17 cellular contexts compared by ENCODE assay signal in genomic region chr7:19209297-19209696, GRCh38.
DNase-seq lines count a peak whose midpoint lies in the region; ATAC-seq lines count a peak whose summit lies in the region.
"Had no signal": no experiment of that assay in that cellular context is flagged by ENCODE, and none has a peak within 500 bp of the region (broad histone marks: within the 10 kb centered on the region; RNA-seq: fewer than 3 reads in every experiment).

No MANE protein-coding gene starts in this region.

- H2BK120ac ChIP-seq in mesenchymal stem cell (ENCODE audit: low read depth, low read length), result no peak overlapping the region
- no peak overlapping the region for H2BK120ac ChIP-seq in mesendoderm (ENCODE audit: low read depth, low read length)

- no peak overlapping the region for H3K27ac ChIP-seq in ACC112 (ENCODE audit: low read depth, low read length)
- H3K27ac ChIP-seq in mesenchymal stem cell (ENCODE audit: low read length, poor library complexity, severe bottlenecking), result no peak overlapping the region
- no peak overlapping the region for H3K27ac ChIP-seq in mesendoderm (ENCODE audit: low read depth, low read length)
- H3K27ac ChIP-seq: C4-2B had no signal

- no peak overlapping the region for H3K4me3 ChIP-seq in ACC112 (ENCODE audit: low read depth, low read length)
- no peak overlapping the region for H3K4me3 ChIP-seq in Jurkat, Clone E6-1 (ENCODE audit: low read length)
- H3K4me3 ChIP-seq in mesenchymal stem cell (ENCODE audit: insufficient read depth in 1 of 2, low read depth in 1 of 2, low read length in 2 of 2), result no peak overlapping the region
- H3K4me3 ChIP-seq in mesendoderm (ENCODE audit: low read length), result no peak overlapping the region

- H2BK12ac ChIP-seq in mesenchymal stem cell (ENCODE audit: low read length in 2 of 2), result no peak overlapping the region

- no peak overlapping the region for H4K91ac ChIP-seq in mesenchymal stem cell (ENCODE audit: low read length)

- H3K79me2 ChIP-seq in ACC112 (ENCODE audit: control insufficient read depth, insufficient read depth, low read length, unreplicated experiment) (no peaks in the 10 kb centered on the region), mesendoderm (ENCODE audit: control insufficient read depth, insufficient read depth, low read length) (no peaks in the 10 kb centered on the region)

- H3K79me1 ChIP-seq in mesenchymal stem cell (replicated peaks; ENCODE audit: low read length, poor library complexity, severe bottlenecking), result no peaks in the 10 kb centered on the region
- no peaks in the 10 kb centered on the region for H3K79me1 ChIP-seq in mesendoderm (ENCODE audit: low read length)

- H2AFZ ChIP-seq in ACC112 (ENCODE audit: low read length, unreplicated experiment) (peak overlapping the region; percentile 22), mesenchymal stem cell (ENCODE audit: low read depth, low read length) (no peak overlapping the region)

- ATAC-seq in GM19467 (IDR thresholded peaks at IDR 0.05; ENCODE audit: unreplicated experiment), result no peak
- ATAC-seq: HepG2 had no signal

- H3K14ac ChIP-seq in mesenchymal stem cell (ENCODE audit: low read length in 2 of 2), result no peak overlapping the region

- no peak overlapping the region for H4K5ac ChIP-seq in mesendoderm (ENCODE audit: low read length)

- no peak overlapping the region for H4K8ac ChIP-seq in mesenchymal stem cell (ENCODE audit: low read length)
- no peak overlapping the region for H4K8ac ChIP-seq in mesendoderm (ENCODE audit: low read depth, low read length)

- no peaks in the 10 kb centered on the region for H3K9me3 ChIP-seq in mesenchymal stem cell (ENCODE audit: control insufficient read depth, low read length)
- H3K9me3 ChIP-seq: Caco-2 had no signal

- H2BK15ac ChIP-seq in mesenchymal stem cell (ENCODE audit: low read depth, poor library complexity, severe bottlenecking) (no peak overlapping the region), mesendoderm (replicated peaks; ENCODE audit: low read depth) (no peak overlapping the region)

- H3K56ac ChIP-seq in mesendoderm (ENCODE audit: low read length), result no peak overlapping the region

- WGBS in mesenchymal stem cell, result no CpG with 5 or more reads among the region's 1 CpG
- WGBS in mesendoderm (ENCODE audit: extremely low coverage, insufficient coverage, low lambda C conversion rate), result no CpG with 5 or more reads among the region's 1 CpG

- no peak overlapping the region for H3K4ac ChIP-seq in mesenchymal stem cell (ENCODE audit: low read depth in 1 of 2, low read length in 2 of 2)
- no peak overlapping the region for H3K4ac ChIP-seq in mesendoderm (ENCODE audit: low read depth, low read length)

- H3K36me3 ChIP-seq in ACC112 (ENCODE audit: insufficient read depth, low read length) (no peaks in the 10 kb centered on the region), mesenchymal stem cell (ENCODE audit: control insufficient read depth in 1 of 2, insufficient read depth in 2 of 2, low read depth in 1 of 2, low read length in 2 of 2) (no peaks in the 10 kb centered on the region), mesendoderm (ENCODE audit: control insufficient read depth, insufficient read depth, low read length) (no peaks in the 10 kb centered on the region)

- H3K4me1 ChIP-seq in ACC112 (ENCODE audit: control insufficient read depth, insufficient read depth, low read length, unreplicated experiment), result no peaks in the 10 kb centered on the region
- no peaks in the 10 kb centered on the region for H3K4me1 ChIP-seq in mesenchymal stem cell (ENCODE audit: control insufficient read depth, insufficient read depth, low read depth, low read length)
- no peaks in the 10 kb centered on the region for H3K4me1 ChIP-seq in mesendoderm (ENCODE audit: control insufficient read depth, low read depth, low read length)
- H3K4me1 ChIP-seq: Caco-2 had no signal

- H2AK5ac ChIP-seq in mesenchymal stem cell (ENCODE audit: low read length, severe bottlenecking) (no peak overlapping the region), mesendoderm (ENCODE audit: low read length) (no peak overlapping the region)

- H2BK5ac ChIP-seq in mesenchymal stem cell (ENCODE audit: low read depth, low read length, poor library complexity, severe bottlenecking), result no peak overlapping the region
- no peak overlapping the region for H2BK5ac ChIP-seq in mesendoderm (ENCODE audit: low read length)

- no peak overlapping the region for H3K18ac ChIP-seq in mesenchymal stem cell (ENCODE audit: low read depth in 1 of 2, low read length in 2 of 2)
- H3K18ac ChIP-seq in mesendoderm (ENCODE audit: low read length), result no peak overlapping the region

- H3K4me2 ChIP-seq in mesenchymal stem cell (ENCODE audit: low read length, poor library complexity, severe bottlenecking) (no peak overlapping the region), mesendoderm (ENCODE audit: low read length) (no peak overlapping the region)

- peak; percentile 55 for DNase-seq in Jurkat, Clone E6-1 (ENCODE audit: low read depth, low spot score)
- DNase-seq in SW480 (ENCODE audit: low spot score) (peak; percentile 35), mesenchymal stem cell (peak; percentile 6), mesendoderm (no peak), SHP77 (lab: John Stamatoyannopoulos, UW) (no peak)
- DNase-seq in activated naive CD4-positive, alpha-beta T cell treated with anti-CD3 and anti-CD28 coated beads, Interleukin-2, amount 50 U/mL, for 16 hours, result no peak
- DNase-seq: ACHN; AML-193; Caco-2; CD4-positive, alpha-beta T cell; DMS79; GF-D8; H9 had no signal

- H3K23ac ChIP-seq in mesenchymal stem cell (ENCODE audit: low read length in 2 of 2) (no peak overlapping the region), mesendoderm (ENCODE audit: low read length) (no peak overlapping the region)

- no peaks in the 10 kb centered on the region for H3K27me3 ChIP-seq in ACC112 (ENCODE audit: insufficient read depth, low read length)
- H3K27me3 ChIP-seq in mesenchymal stem cell (ENCODE audit: control insufficient read depth in 1 of 2, insufficient read depth in 1 of 2, low read length in 2 of 2), result no peaks in the 10 kb centered on the region
- H3K27me3 ChIP-seq in mesendoderm (ENCODE audit: insufficient read depth, low read length, poor library complexity), result no peaks in the 10 kb centered on the region

- H3K9ac ChIP-seq in mesenchymal stem cell (ENCODE audit: low read length) (no peak overlapping the region), mesendoderm (ENCODE audit: low read length) (no peak overlapping the region)

Comparison
In these comparisons a context has a peak if more than half of its experiments do, and no peak if none do; other contexts are left out.
1. DNase-seq: peak in Jurkat, Clone E6-1 (single experiment), SW480 (single experiment) and mesenchymal stem cell (single experiment); none in mesendoderm (single experiment), SHP77 (0 of 2) and activated naive CD4-positive, alpha-beta T cell treated with anti-CD3 and anti-CD28 coated beads, Interleukin-2, amount 50 U/mL, for 16 hours (single experiment).